Comparison of ENCODE assay signal across 9 cellular contexts in the genomic region with DNA sequence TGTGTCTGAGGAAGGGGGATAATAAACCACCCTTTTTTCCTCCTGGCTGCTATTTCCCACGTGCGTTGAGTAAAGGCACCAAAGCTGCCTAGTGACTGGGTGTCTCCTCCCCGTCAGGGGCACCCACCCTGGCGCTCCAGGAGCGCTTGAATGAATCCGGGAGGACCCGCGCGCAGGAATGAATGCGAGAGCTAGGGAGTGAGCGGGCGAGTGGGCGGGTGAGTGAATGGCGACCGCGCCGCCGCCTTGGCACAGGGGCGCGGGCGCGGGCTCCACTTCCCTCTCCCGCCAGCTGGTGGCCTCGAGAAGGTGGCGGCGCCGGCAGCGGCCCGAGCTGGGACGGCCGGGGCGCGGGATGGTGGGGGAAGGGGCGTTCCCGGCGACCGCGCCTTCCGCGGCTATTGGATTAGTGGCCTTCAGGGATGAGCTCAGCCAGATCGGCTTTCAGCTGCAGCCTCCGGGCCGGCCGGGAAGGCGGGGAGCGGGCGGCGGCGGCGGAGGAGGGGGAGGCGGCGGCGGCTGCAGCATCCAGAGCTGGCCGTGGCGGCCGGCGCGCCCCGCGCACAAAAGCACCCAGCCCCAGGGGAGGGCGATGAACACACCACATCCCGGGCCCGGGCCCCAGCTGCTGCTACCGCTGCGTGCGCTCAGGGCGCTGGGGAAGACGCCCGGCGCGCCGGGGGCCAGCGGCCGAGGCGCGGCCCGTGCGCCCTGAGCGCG. TPM values are rescaled to one million over a fixed set of nuclear protein-coding genes. Genes with fewer than 3 reads are reported as not detected.
DNase-seq lines count a peak whose midpoint lies in the region; ATAC-seq and FAIRE-seq lines count a peak whose summit lies in the region.
"Had no signal": no experiment of that assay in that cellular context is flagged by ENCODE, and none has a peak within 500 bp of the region (broad histone marks: within the 10 kb centered on the region; RNA-seq: fewer than 3 reads in every experiment).

A gene (plus strand): TSS at position 435 of the 720 bp plus-strand sequence. CDS start 14,758 bp downstream, outside the sequence.

- H3K9me3 Mint-ChIP-seq in activated naive CD8-positive, alpha-beta T cell treated with anti-CD3 and anti-CD28 coated beads, Interleukin-2, amount 50 U/mL, for 24 hours: no peaks in the 10 kb centered on the region

- H3K4me1 Mint-ChIP-seq in activated naive CD8-positive, alpha-beta T cell treated with anti-CD3 and anti-CD28 coated beads, Interleukin-2, amount 50 U/mL, for 24 hours: peaks cover 12% of the 10 kb centered on the region

- no peak for ATAC-seq in activated naive CD8-positive, alpha-beta T cell treated with anti-CD3 and anti-CD28 coated beads, Interleukin-2, amount 50 U/mL, for 24 hours
- no peak for ATAC-seq in GM21723 (IDR thresholded peaks at IDR 0.05; ENCODE audit: unreplicated experiment)

- H3K4me3 Mint-ChIP-seq in activated naive CD8-positive, alpha-beta T cell treated with anti-CD3 and anti-CD28 coated beads, Interleukin-2, amount 50 U/mL, for 24 hours: peak within 1 kb of the TSS; percentile 70

- H3K4me1 ChIP-seq in iPS-15b (ENCODE audit: control insufficient read depth, insufficient read depth, low read length) (peaks cover 2% of the 10 kb centered on the region), small intestine (ENCODE audit: control insufficient read depth in 2 of 2, insufficient read depth in 1 of 2, low read depth in 1 of 2, low read length in 1 of 2) (no peaks in the 10 kb centered on the region)

- DNase-seq in stimulated activated CD4-positive, alpha-beta T cell treated with anti-CD3 and anti-CD28 coated beads, Interleukin-2, amount 100 ng/mL, for 48 hours: peak; percentile 9 to 29
- DNase-seq in stimulated activated CD4-positive, alpha-beta T cell treated with anti-CD3 and anti-CD28 coated beads, Interleukin-4, amount 100 ng/mL, for 4 hours: no peak
- DNase-seq in NCI-H446 (lab: John Stamatoyannopoulos, UW) (peak; percentile 47 to 84), small intestine (peak; percentile 1), kidney glomerular epithelial cell (lab: John Stamatoyannopoulos, UW) (no peak)
- peak; percentile 45 for DNase-seq in activated naive CD8-positive, alpha-beta T cell treated with anti-CD3 and anti-CD28 coated beads, Interleukin-2, amount 50 U/mL, for 24 hours

- H3K9ac ChIP-seq in iPS-15b (ENCODE audit: low read depth, low read length): peak within 1 kb of the TSS; percentile 42

- no peaks in the 10 kb centered on the region for H3K9me3 ChIP-seq in iPS-15b (ENCODE audit: control insufficient read depth, insufficient read depth, low read length)
- no peaks in the 10 kb centered on the region for H3K9me3 ChIP-seq in small intestine (ENCODE audit: control insufficient read depth, low read depth)

- H3K27me3 ChIP-seq in iPS-15b (ENCODE audit: control insufficient read depth, insufficient read depth, low read length) (peaks cover 31% of the 10 kb centered on the region), small intestine (ENCODE audit: control insufficient read depth in 2 of 2, insufficient read depth in 2 of 2, low read length in 2 of 2) (peaks cover 19 to 22% of the 10 kb centered on the region in 2 donors)

- 1 to 3% (median 1%) methylated on average over 57 to 80 of the region's 80 CpGs for WGBS in small intestine, 3 donors

- peaks cover 74% of the 10 kb centered on the region for H3K27me3 Mint-ChIP-seq in activated naive CD8-positive, alpha-beta T cell treated with anti-CD3 and anti-CD28 coated beads, Interleukin-2, amount 50 U/mL, for 24 hours

- H3K36me3 ChIP-seq in iPS-15b (ENCODE audit: control insufficient read depth, insufficient read depth, low read length) (no peaks in the 10 kb centered on the region), small intestine (ENCODE audit: control insufficient read depth in 2 of 2, insufficient read depth in 2 of 2, low read length in 2 of 2) (no peaks in the 10 kb centered on the region)

- H3K27ac ChIP-seq in small intestine (ENCODE audit: low read depth in 1 of 2, low read length in 1 of 2): no peak within 1 kb of the TSS

- H3K4me3 ChIP-seq in iPS-15b (ENCODE audit: low read depth, low read length) (peak within 1 kb of the TSS; percentile 87), small intestine (ENCODE audit: low read depth in 1 of 2, low read length in 2 of 2) (peak within 1 kb of the TSS in 1 of 2 donors; percentile 23)

- H3K36me3 Mint-ChIP-seq in activated naive CD8-positive, alpha-beta T cell treated with anti-CD3 and anti-CD28 coated beads, Interleukin-2, amount 50 U/mL, for 24 hours (ENCODE audit: low read depth): no peaks in the 10 kb centered on the region

- FAIRE-seq in small intestine (lab: Jason Lieb, UNC): no peak
- FAIRE-seq: colon had no signal

- H3K27ac Mint-ChIP-seq in activated naive CD8-positive, alpha-beta T cell treated with anti-CD3 and anti-CD28 coated beads, Interleukin-2, amount 50 U/mL, for 24 hours: no peak within 1 kb of the TSS

RNA-seq across cellular contexts. Expression of the gene that starts here (rescaled TPM):
- under 1 TPM in 1 of 3 donors, not detected in 2; 0.27 TPM for polyA plus RNA-seq in small intestine

Comparison
In these comparisons a context has a peak if more than half of its experiments do, and no peak if none do; other contexts are left out.
1. DNase-seq: peak in stimulated activated CD4-positive, alpha-beta T cell treated with anti-CD3 and anti-CD28 coated beads, Interleukin-2, amount 100 ng/mL, for 48 hours (2 of 2), NCI-H446 (2 of 2) and activated naive CD8-positive, alpha-beta T cell treated with anti-CD3 and anti-CD28 coated beads, Interleukin-2, amount 50 U/mL, for 24 hours (single experiment); none in stimulated activated CD4-positive, alpha-beta T cell treated with anti-CD3 and anti-CD28 coated beads, Interleukin-4, amount 100 ng/mL, for 4 hours (0 of 2) and kidney glomerular epithelial cell (single experiment).
2. Peak in DNase-seq in small intestine; RNA of the gene not detected or under 1 TPM.